In genomic region chr6:158312165-158312564, GRCh38 we compare ENCODE assay signal across 9 cellular contexts. TPM values are rescaled to one million over a fixed set of nuclear protein-coding genes. Genes with fewer than 3 reads are reported as not detected.
DNase-seq lines count a peak whose midpoint lies in the region; ATAC-seq, FAIRE-seq and TF ChIP-seq lines count a peak whose summit lies in the region.
"Had no signal": no experiment of that assay in that cellular context is flagged by ENCODE, and none has a peak within 500 bp of the region (broad histone marks: within the 10 kb centered on the region; RNA-seq: fewer than 3 reads in every experiment).

Gene TULP4, plus strand, starts transcription at chr6:158312465. Its CDS starts 1,552 bp downstream, at chr6:158314017.

- dilution Hi-C loops in keratinocyte (cut with MboI; ENCODE audit: extremely low pct_ligation_motif_present, low sequenced_read_pairs): no loop called here

- 81% methylated on average over 6 of the region's 6 CpGs for WGBS in smooth muscle cell (ENCODE audit: low lambda C conversion rate)

- no peaks in the 10 kb centered on the region for H3K4me1 ChIP-seq in HUES6 (ENCODE audit: control insufficient read depth, insufficient read depth, low read length)
- H3K4me1 ChIP-seq in astrocyte (ENCODE audit: insufficient read depth, low read length): no peaks in the 10 kb centered on the region
- peaks cover 14% of the 10 kb centered on the region for H3K4me1 ChIP-seq in keratinocyte (ENCODE audit: control insufficient read depth, extremely low read depth, insufficient read depth, low read length)
- H3K4me1 ChIP-seq in smooth muscle cell (ENCODE audit: low read depth): no peaks in the 10 kb centered on the region

- H3K79me2 ChIP-seq in astrocyte (ENCODE audit: insufficient read depth, low read length) (peaks cover 10% of the 10 kb centered on the region), keratinocyte (ENCODE audit: control insufficient read depth, insufficient read depth, low read length) (peaks cover 5% of the 10 kb centered on the region), smooth muscle cell (ENCODE audit: low read depth) (peaks cover 11% of the 10 kb centered on the region)

- no peak within 1 kb of the TSS for H3K4me2 ChIP-seq in astrocyte (ENCODE audit: low read length)
- no peak within 1 kb of the TSS for H3K4me2 ChIP-seq in keratinocyte (ENCODE audit: control insufficient read depth, extremely low read depth, insufficient read depth, low read depth, low read length)
- no peak within 1 kb of the TSS for H3K4me2 ChIP-seq in smooth muscle cell

- H3K27ac Mint-ChIP-seq in astrocyte (ENCODE audit: unreplicated experiment): no peak within 1 kb of the TSS

- H3K36me3 Mint-ChIP-seq in astrocyte (ENCODE audit: low read depth, unreplicated experiment): peaks cover 22% of the 10 kb centered on the region

- H3K27ac ChIP-seq in HUES6 (ENCODE audit: low read depth, low read length) (0 out of 2 replicates have a peak within 1 kb of the TSS, but pooled peaks have one; percentile 33), astrocyte (ENCODE audit: low read depth, low read length) (no peak within 1 kb of the TSS), keratinocyte (ENCODE audit: control insufficient read depth, insufficient read depth, low read length) (no peak within 1 kb of the TSS), smooth muscle cell (ENCODE audit: low read depth) (no peak within 1 kb of the TSS)

- peaks cover 55% of the 10 kb centered on the region for H3K36me3 ChIP-seq in HUES6 (ENCODE audit: control insufficient read depth, insufficient read depth, low read length)
- H3K36me3 ChIP-seq in astrocyte (ENCODE audit: insufficient read depth, low read length): peaks cover 3% of the 10 kb centered on the region
- peaks cover 0 to 8% of the 10 kb centered on the region in 2 experiments for H3K36me3 ChIP-seq in keratinocyte (ENCODE audit: control insufficient read depth in 2 of 2, extremely low read depth in 1 of 2, insufficient read depth in 2 of 2, low read length in 2 of 2)
- no peaks in the 10 kb centered on the region for H3K36me3 ChIP-seq in smooth muscle cell (ENCODE audit: low read depth)

- H4K20me1 ChIP-seq in astrocyte (ENCODE audit: insufficient read depth, low read length): peaks cover 16% of the 10 kb centered on the region
- peaks cover 2% of the 10 kb centered on the region for H4K20me1 ChIP-seq in keratinocyte (ENCODE audit: control insufficient read depth, extremely low read depth, insufficient read depth, low read length)
- H4K20me1 ChIP-seq in smooth muscle cell (ENCODE audit: low read depth): peaks cover 3% of the 10 kb centered on the region

- H3F3A ChIP-seq in smooth muscle cell (ENCODE audit: low read depth): no peaks in the 10 kb centered on the region

- H3K9ac ChIP-seq in HUES6 (ENCODE audit: low read length) (no peak within 1 kb of the TSS), astrocyte (ENCODE audit: low read length) (no peak within 1 kb of the TSS), keratinocyte (ENCODE audit: control insufficient read depth, extremely low read depth, insufficient read depth, low read length) (no peak within 1 kb of the TSS), smooth muscle cell (ENCODE audit: low read depth) (no peak within 1 kb of the TSS)

- no peaks in the 10 kb centered on the region for H3K9me3 Mint-ChIP-seq in astrocyte (ENCODE audit: unreplicated experiment)

- no peak for ATAC-seq in GM21619 (IDR thresholded peaks at IDR 0.05; ENCODE audit: unreplicated experiment)

- no peak for TF ChIP-seq CTCF in astrocyte (IDR thresholded peaks at IDR 0.05; ENCODE audit: insufficient read depth, low read depth, low read length)
- TF ChIP-seq CTCF in keratinocyte (optimal IDR thresholded peaks at IDR 0.05 in 1 of 3, IDR thresholded peaks at IDR 0.05 in 1 of 3, conservative IDR thresholded peaks at IDR 0.05 in 1 of 3; ENCODE audit: extremely low read depth in 1 of 3, insufficient read depth in 2 of 3, low read length in 3 of 3): no peak
- TF ChIP-seq CTCF in smooth muscle cell (IDR thresholded peaks at IDR 0.05; ENCODE audit: borderline replicate concordance, insufficient read depth, poor library complexity, severe bottlenecking): no peak

- H3K9me3 ChIP-seq in HUES6 (ENCODE audit: control insufficient read depth, insufficient read depth, low read depth, low read length) (peaks cover 21% of the 10 kb centered on the region), astrocyte (ENCODE audit: insufficient read depth, low read depth, low read length) (no peaks in the 10 kb centered on the region), keratinocyte (ENCODE audit: control insufficient read depth, low read depth, low read length) (peaks cover 1% of the 10 kb centered on the region), smooth muscle cell (replicated peaks; ENCODE audit: low read depth) (no peaks in the 10 kb centered on the region)

- H3K9me1 ChIP-seq in keratinocyte (ENCODE audit: control insufficient read depth, extremely low read depth, insufficient read depth, low read length): no peaks in the 10 kb centered on the region

- H3K4me3 Mint-ChIP-seq in astrocyte (ENCODE audit: unreplicated experiment): no peak within 1 kb of the TSS

- DNase-seq in astrocyte (ENCODE audit: low read depth): no peak
- DNase-seq in keratinocyte (ENCODE audit: low read depth, low spot score): no peak
- DNase-seq in smooth muscle cell (lab: John Stamatoyannopoulos, UW; ENCODE audit: unreplicated experiment): no peak
- no peak for DNase-seq in NCI-H446 treated with DMSO at 0.1 percent for 48 hours (lab: John Stamatoyannopoulos, UW)
- DNase-seq in NCI-H187 treated with DMSO at 0.1 percent for 48 hours (lab: John Stamatoyannopoulos, UW): no peak
- DNase-seq in NCI-H146 (lab: John Stamatoyannopoulos, UW): no peak
- DNase-seq: NCI-H2171 had no signal

- no peaks in the 10 kb centered on the region for H3K27me3 Mint-ChIP-seq in astrocyte (ENCODE audit: low read depth, unreplicated experiment)

- H3K4me3 ChIP-seq in HUES6 (ENCODE audit: low read depth, low read length) (no peak within 1 kb of the TSS), astrocyte (ENCODE audit: insufficient read depth, low read depth, low read length) (no peak within 1 kb of the TSS), keratinocyte (ENCODE audit: control insufficient read depth in 2 of 3, extremely low read depth in 1 of 3, insufficient read depth in 2 of 3, low read depth in 1 of 3, low read length in 3 of 3) (no peak within 1 kb of the TSS), smooth muscle cell (no peak within 1 kb of the TSS)

- peaks cover 3% of the 10 kb centered on the region for H3K4me1 Mint-ChIP-seq in astrocyte (ENCODE audit: low read depth, unreplicated experiment)

- no peak for FAIRE-seq in astrocyte (lab: Jason Lieb, UNC)
- no peak for FAIRE-seq in keratinocyte (lab: Jason Lieb, UNC)

- H3K27me3 ChIP-seq in HUES6 (ENCODE audit: control insufficient read depth, insufficient read depth, low read length): no peaks in the 10 kb centered on the region
- no peaks in the 10 kb centered on the region for H3K27me3 ChIP-seq in astrocyte (ENCODE audit: insufficient read depth, low read length)
- no peaks in the 10 kb centered on the region for H3K27me3 ChIP-seq in keratinocyte (ENCODE audit: control insufficient read depth, extremely low read depth, insufficient read depth, low read length)
- H3K27me3 ChIP-seq in smooth muscle cell (ENCODE audit: low read depth): no peaks in the 10 kb centered on the region

- H2AFZ ChIP-seq in astrocyte (ENCODE audit: low read depth, low read length) (no peak within 1 kb of the TSS), keratinocyte (ENCODE audit: control insufficient read depth, low read length) (no peak within 1 kb of the TSS), smooth muscle cell (ENCODE audit: low read depth) (no peak within 1 kb of the TSS)

RNA-seq across cellular contexts. Expression of gene TULP4, which starts in this region (rescaled TPM):
- 79.1 and 91.2 TPM in 2 replicates for total RNA-seq in astrocyte
- 7.9 to 22.1 TPM (median 13.1 TPM) in 3 replicates for polyA plus RNA-seq in keratinocyte
- polyA plus RNA-seq in keratinocyte (2011; ENCODE audit: low read depth): 39.9 TPM
- 13.9 and 15.4 TPM in 2 replicates for polyA plus RNA-seq in keratinocyte (2011; cell fraction: cytosol; rRNA removed)
- polyA plus RNA-seq in keratinocyte (2011; cell fraction: nucleus; rRNA removed): 34.3 and 35.4 TPM in 2 replicates
- 12.3 and 25.5 TPM in 2 replicates for polyA plus RNA-seq in keratinocyte (2012; ENCODE audit: low replicate concordance)
- 68.5 to 134 TPM (median 92.3 TPM) in 3 replicates for polyA minus RNA-seq in keratinocyte
- 90.9 TPM for polyA minus RNA-seq in keratinocyte (2011; cell fraction: cytosol; rRNA and poly(A)+ RNA removed)
- polyA minus RNA-seq in keratinocyte (2011; cell fraction: nucleus; rRNA and poly(A)+ RNA removed): 56.6 and 99.2 TPM in 2 replicates
- 85.0 and 90.6 TPM in 2 replicates for total RNA-seq in smooth muscle cell
- polyA plus RNA-seq in smooth muscle cell: 16.1 and 20.8 TPM in 2 replicates
